In genomic region chr11:34438529-34439507, GRCh38 we compare ENCODE assay signal across 8 cellular contexts. TPM values are rescaled to one million over a fixed set of nuclear protein-coding genes. Genes with fewer than 3 reads are reported as not detected.
DNase-seq lines count a peak whose midpoint lies in the region; ATAC-seq, FAIRE-seq and TF ChIP-seq lines count a peak whose summit lies in the region.

TSS of gene CAT (plus strand) at chr11:34438934. CDS start at chr11:34439014, 80 bp downstream.

- no peaks in the 10 kb centered on the region for H3K36me3 ChIP-seq in bronchial epithelial cell (ENCODE audit: control insufficient read depth, insufficient read depth, low read length)
- peaks cover 0 to 3% of the 10 kb centered on the region in 2 donors for H3K36me3 ChIP-seq in kidney (ENCODE audit: control insufficient read depth in 1 of 2, insufficient read depth in 2 of 2, low read length in 2 of 2)

- H3K9me3 Mint-ChIP-seq in WTC11: peaks cover 24% of the 10 kb centered on the region

- H3K4me1 ChIP-seq in kidney (ENCODE audit: control insufficient read depth in 1 of 2, insufficient read depth in 1 of 2, low read depth in 1 of 2, low read length in 2 of 2): peaks cover 3 to 11% of the 10 kb centered on the region in 2 donors

- FAIRE-seq in bronchial epithelial cell (lab: Jason Lieb, UNC) (no peak), kidney (lab: Jason Lieb, UNC) (peak; percentile 79)

- intact Hi-C loops in kidney (cut with DNase I): no loop called here

- DNase-seq in AG04450 (ENCODE audit: low read depth, low spot score) (peak; percentile 94), NCI-H2227 treated with DMSO at 0.1 percent for 48 hours (lab: John Stamatoyannopoulos, UW) (peak; percentile 96), WTC11 (ENCODE audit: low spot score) (peak; percentile 91), bronchial epithelial cell (ENCODE audit: low read depth) (peak; percentile 93), kidney (peak; percentile 99)
- peak; percentile 92 to 96 for DNase-seq in stimulated activated CD4-positive, alpha-beta T cell treated with anti-CD3 and anti-CD28 coated beads, Interleukin-1b, Interleukin-23, amount 100 ng/mL, for 1 hour (ENCODE audit: low read depth in 2 of 2)

- no peak within 1 kb of the TSS; the same call in 1 of the 2 replicates for H3K27ac Mint-ChIP-seq in WTC11

- H3K4me3 Mint-ChIP-seq in WTC11: peak within 1 kb of the TSS; percentile 84

- H3K27me3 ChIP-seq in AG04450 (ENCODE audit: control insufficient read depth, insufficient read depth, low read length) (no peaks in the 10 kb centered on the region), bronchial epithelial cell (ENCODE audit: control insufficient read depth, insufficient read depth, low read length) (no peaks in the 10 kb centered on the region)

- POLR2A ChIA-PET in AG04450 (lab: Yijun Ruan, JAX): interaction anchor here (0.6 to 1.1 kb wide), 2 partner anchors 10 to 12 kb away, joined by 3 to 9 read pairs; no protein-coding TSS in a partner anchor
- POLR2A ChIA-PET in WTC11 (lab: Charles Lee): no interaction called here

- H3K9ac ChIP-seq in kidney (ENCODE audit: low read length in 2 of 2): peak within 1 kb of the TSS; percentile 72 to 86

- H3K27me3 Mint-ChIP-seq in WTC11 (ENCODE audit: low read depth): peaks cover 7% of the 10 kb centered on the region; the same call in 1 of the 2 replicates

- ATAC-seq in GM18909 (IDR thresholded peaks at IDR 0.05; ENCODE audit: poor library complexity, unreplicated experiment) (peak; percentile 98), HG03175 (IDR thresholded peaks at IDR 0.05; ENCODE audit: unreplicated experiment) (peak; percentile 98), WTC11 (peak; percentile 99)

- no peaks in the 10 kb centered on the region for H3K9me3 ChIP-seq in AG04450 (ENCODE audit: control insufficient read depth, insufficient read depth, low read length)
- H3K9me3 ChIP-seq in kidney (ENCODE audit: control insufficient read depth in 1 of 2, low read length in 2 of 2): peaks cover 0 to 3% of the 10 kb centered on the region in 2 donors

- H3K36me3 Mint-ChIP-seq in WTC11: peaks cover 17% of the 10 kb centered on the region

- TF ChIP-seq CTCF in AG04450 (IDR thresholded peaks at IDR 0.05; ENCODE audit: low read depth, low read length) (no peak), WTC11 (IDR thresholded peaks at IDR 0.05) (no peak), bronchial epithelial cell (IDR thresholded peaks at IDR 0.05; ENCODE audit: insufficient read depth, low read length, severe bottlenecking) (no peak), kidney (IDR thresholded peaks at IDR 0.05; ENCODE audit: borderline replicate concordance, extremely low read depth, insufficient read depth) (no peak)

- H3K4me1 Mint-ChIP-seq in WTC11: peaks cover 7% of the 10 kb centered on the region

- H3K27ac ChIP-seq in AG04450 (ENCODE audit: low read depth, low read length) (peak within 1 kb of the TSS; percentile 90), kidney (ENCODE audit: low read depth in 2 of 2, low read length in 2 of 2) (peak within 1 kb of the TSS; percentile 98 to 99)

- H3K4me3 ChIP-seq in AG04450 (ENCODE audit: low read depth, low read length) (peak within 1 kb of the TSS; percentile 87), bronchial epithelial cell (ENCODE audit: low read depth, low read length) (peak within 1 kb of the TSS; percentile 75), kidney (ENCODE audit: low read length in 2 of 2) (peak within 1 kb of the TSS; percentile 74 to 97)

- CTCF ChIA-PET in AG04450 (lab: Charles Lee): interaction anchor here (1.6 kb wide), 1 partner anchor 54 kb away, joined by 4 read pairs; no protein-coding TSS in a partner anchor
- CTCF ChIA-PET in WTC11 (lab: Charles Lee): interaction anchor here (1.0 to 1.6 kb wide), 3 partner anchors 54 to 264 kb away, joined by 4 to 6 read pairs (median 4); partner anchors contain the start of gene ELF5

TF ChIP-seq in WTC11, 78 proteins besides CTCF, POLR2A, EP300 and RAD21 (continues in another document):
- 0 out of 2 replicates have a peak, but pooled peaks have one; percentile 13 for TF ChIP-seq ZSCAN18 (CRISPR knock-in tag; IDR thresholded peaks at IDR 0.05)
- peak; percentile 19; the same call in 1 of the 2 replicates for TF ChIP-seq GABPB1 (CRISPR knock-in tag; IDR thresholded peaks at IDR 0.05)
- TF ChIP-seq FOXK1 (CRISPR knock-in tag; IDR thresholded peaks at IDR 0.05): peak; percentile 77
- TF ChIP-seq AFF4 (CRISPR knock-in tag; IDR thresholded peaks at IDR 0.05; ENCODE audit: borderline replicate concordance): no peak
- peak; percentile 69 for TF ChIP-seq SP1 (CRISPR knock-in tag; conservative IDR thresholded peaks at IDR 0.05)
- TF ChIP-seq MAX (CRISPR knock-in tag; IDR thresholded peaks at IDR 0.05): peak; percentile 75
- TF ChIP-seq HMGXB4 (CRISPR knock-in tag; IDR thresholded peaks at IDR 0.05): peak; percentile 65; the same call in 1 of the 2 replicates
- TF ChIP-seq TEAD1 (CRISPR knock-in tag; IDR thresholded peaks at IDR 0.05): no peak
- TF ChIP-seq E2F5 (CRISPR knock-in tag; IDR thresholded peaks at IDR 0.05): 0 out of 2 replicates have a peak, but pooled peaks have one; percentile 40
- TF ChIP-seq IRF2 (CRISPR knock-in tag; IDR thresholded peaks at IDR 0.05; ENCODE audit: borderline replicate concordance, low read depth): no peak

RNA-seq across cellular contexts. Expression of gene CAT, which starts in this region (rescaled TPM):
- polyA plus RNA-seq in AG04450 (2011; rRNA removed) (84.5 and 104 TPM in 2 replicates), kidney (ENCODE audit: insufficient read depth, low read depth, low replicate concordance) (208 TPM)
- 47.9 and 53.1 TPM in 2 replicates for polyA minus RNA-seq in AG04450 (2011; rRNA and poly(A)+ RNA removed)
- total RNA-seq in WTC11 (2021) (9.3 to 13.2 TPM (median 11.5 TPM) in 3 replicates), bronchial epithelial cell (12.9 and 24.1 TPM in 2 replicates), kidney (84.4 TPM)

Comparison
In these comparisons a context has a peak if more than half of its experiments do, and no peak if none do; other contexts are left out.
1. Peak in every context shown above with its lines: DNase-seq, ATAC-seq, H3K4me3 ChIP-seq and H3K27ac ChIP-seq.